In the genomic region with DNA sequence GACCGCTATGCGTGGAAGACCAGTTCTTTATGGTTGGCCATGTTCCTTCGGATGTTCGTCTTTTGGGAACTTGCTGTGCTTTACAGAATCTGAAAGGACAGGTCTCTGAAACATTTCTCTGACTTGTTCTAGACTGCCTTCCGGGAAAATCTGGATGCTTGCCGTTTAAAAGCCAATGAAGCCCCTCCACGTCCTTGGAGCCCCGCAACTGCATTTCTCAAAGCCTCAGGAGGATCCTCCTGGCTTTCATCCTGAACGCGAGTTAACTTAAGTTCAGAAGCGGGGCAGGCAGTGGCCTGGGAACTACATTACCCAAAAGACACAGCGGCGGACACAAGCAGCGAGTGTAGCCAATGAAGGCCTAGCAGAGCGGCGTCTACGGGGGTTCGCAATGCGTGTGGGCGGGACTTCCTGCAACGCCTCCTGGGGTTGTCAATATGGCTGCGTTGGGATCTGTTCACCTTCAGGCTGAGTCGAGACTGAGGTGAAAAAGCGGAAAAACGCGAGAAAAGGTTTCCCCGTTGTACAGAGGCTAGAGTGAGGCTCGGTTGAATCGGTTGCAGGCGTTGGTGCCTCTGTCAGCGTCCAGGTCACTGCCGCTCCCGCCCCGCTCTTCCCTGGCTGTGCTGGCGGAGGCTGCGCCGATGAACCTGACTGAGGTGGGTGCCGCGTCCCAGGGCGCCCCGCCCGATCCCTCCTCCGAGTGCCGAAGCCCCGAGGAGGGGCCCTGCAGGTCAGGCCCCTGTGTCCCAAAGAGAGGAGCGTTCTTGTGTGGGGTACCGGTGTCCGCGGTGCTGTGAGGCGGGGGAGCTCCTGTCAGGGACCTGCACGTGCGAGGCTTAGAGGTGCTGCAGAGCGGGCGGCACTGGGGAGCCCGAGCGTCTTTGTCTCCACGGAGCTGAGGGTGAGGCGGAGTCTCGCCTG, we compare ENCODE assay signal across 8 cellular contexts. TPM values are rescaled to one million over a fixed set of nuclear protein-coding genes. Genes with fewer than 3 reads are reported as not detected.
DNase-seq lines count a peak whose midpoint lies in the region; ATAC-seq, FAIRE-seq and TF ChIP-seq lines count a peak whose summit lies in the region.

A gene (plus strand): TSS at position 414 of the 924 bp plus-strand sequence. CDS start 2,455 bp downstream, outside the sequence.

- peak within 1 kb of the TSS; percentile 94 for H3K4me2 ChIP-seq in OCI-LY1 (ENCODE audit: low read length)
- peak within 1 kb of the TSS; percentile 92 for H3K4me2 ChIP-seq in endothelial cell of umbilical vein (ENCODE audit: insufficient read depth, low read length)

- dilution Hi-C loops in endothelial cell of umbilical vein (cut with MboI; ENCODE audit: extremely low pct_ligation_motif_present, low sequenced_read_pairs): no loop called here

- peaks cover 34% of the 10 kb centered on the region for H3K36me3 ChIP-seq in OCI-LY1 (ENCODE audit: insufficient read depth, low read length)
- H3K36me3 ChIP-seq in endothelial cell of umbilical vein (ENCODE audit: control insufficient read depth in 2 of 2, extremely low read depth in 1 of 2, insufficient read depth in 2 of 2, low read length in 2 of 2): peaks cover 0 to 2% of the 10 kb centered on the region in 2 experiments

- intact Hi-C loops in endothelial cell of umbilical vein (cut with micrococcal nuclease): loop anchor here (1.0 to 10.0 kb wide), 6 partner anchors 22 to 743 kb away; a partner anchor contains a TSS

- no peaks in the 10 kb centered on the region for H3K9me2 ChIP-seq in OCI-LY1 (ENCODE audit: low read depth, low read length)

- BruUV-seq in endothelial cell of umbilical vein (replicated peaks; lab: Mats Ljungman, UMichigan): TSS peak; percentile 29

- H3K9ac ChIP-seq in OCI-LY1 (ENCODE audit: low read length) (peak within 1 kb of the TSS; percentile 91), endothelial cell of umbilical vein (replicated peaks; ENCODE audit: extremely low read depth, insufficient read depth, low read length) (peak within 1 kb of the TSS; percentile 86)

- DNase-seq in D721Med (ENCODE audit: insufficient read length, low spot score): peak; percentile 88
- DNase-seq in HuH-7 (ENCODE audit: low spot score): peak; percentile 95
- DNase-seq in activated CD8-positive, alpha-beta memory T cell treated with anti-CD3 and anti-CD28 coated beads, Interleukin-2, amount 50 U/mL, for 4 hours: peak; percentile 90
- DNase-seq in endothelial cell of umbilical vein (ENCODE audit: low read depth, low spot score): peak; percentile 95
- DNase-seq in midbrain (lab: John Stamatoyannopoulos, UW): peak; percentile 97
- DNase-seq in stimulated activated CD8-positive, alpha-beta memory T cell treated with anti-CD3 and anti-CD28 coated beads, Interleukin-15, amount 100 ng/mL, for 48 hours (ENCODE audit: low read depth in 2 of 2): peak; percentile 86 to 89

- no peak for TF ChIP-seq CTCF in D721Med (IDR thresholded peaks at IDR 0.05; ENCODE audit: insufficient read depth, missing control alignments)
- no peak for TF ChIP-seq CTCF in OCI-LY1 (IDR thresholded peaks at IDR 0.05; ENCODE audit: low read length)
- no peak for TF ChIP-seq CTCF in endothelial cell of umbilical vein (IDR thresholded peaks at IDR 0.05; ENCODE audit: extremely low read depth in 1 of 2, insufficient read depth in 1 of 2, low read depth in 1 of 2, low read length in 2 of 2)

- H3K27ac ChIP-seq in OCI-LY1 (ENCODE audit: low read depth, low read length, poor library complexity, severe bottlenecking): peak within 1 kb of the TSS; percentile 15
- no peak within 1 kb of the TSS for H3K27ac ChIP-seq in endothelial cell of umbilical vein (ENCODE audit: insufficient read depth, low read depth, low read length)

- H3K27me3 ChIP-seq in OCI-LY1 (ENCODE audit: insufficient read depth, low read length) (no peaks in the 10 kb centered on the region), endothelial cell of umbilical vein (ENCODE audit: control insufficient read depth in 2 of 2, insufficient read depth in 2 of 2, low read length in 2 of 2) (no peaks in the 10 kb centered on the region)

- H4K20me1 ChIP-seq in OCI-LY1 (ENCODE audit: insufficient read depth, low read length) (no peaks in the 10 kb centered on the region), endothelial cell of umbilical vein (replicated peaks; ENCODE audit: control insufficient read depth, extremely low read depth, insufficient read depth, low read length) (no peaks in the 10 kb centered on the region)

- POLR2A ChIA-PET in endothelial cell of umbilical vein (lab: Charles Lee): no interaction called here

- no peaks in the 10 kb centered on the region for H3F3A ChIP-seq in OCI-LY1 (ENCODE audit: insufficient read depth, low read length)

- H3K4me1 ChIP-seq in OCI-LY1 (ENCODE audit: insufficient read depth, low read length, severe bottlenecking) (peaks cover 21% of the 10 kb centered on the region), endothelial cell of umbilical vein (ENCODE audit: control insufficient read depth, extremely low read depth, insufficient read depth, low read length) (peaks cover 8% of the 10 kb centered on the region)

- no peak for TF ChIP-seq POLR2A in endothelial cell of umbilical vein (IDR thresholded peaks at IDR 0.05; ENCODE audit: low read depth, low read length)

- H3K79me2 ChIP-seq in OCI-LY1 (ENCODE audit: insufficient read depth, low read length): peaks cover 16% of the 10 kb centered on the region
- peaks cover 3% of the 10 kb centered on the region for H3K79me2 ChIP-seq in endothelial cell of umbilical vein (ENCODE audit: control insufficient read depth, insufficient read depth, low read length)

- CTCF ChIA-PET in endothelial cell of umbilical vein (lab: Charles Lee): interaction anchor here (1.1 kb wide), 1 partner anchor 21 kb away, joined by 4 read pairs; a partner anchor contains a TSS

- H3K9me3 ChIP-seq in OCI-LY1 (ENCODE audit: low read length) (no peaks in the 10 kb centered on the region), endothelial cell of umbilical vein (replicated peaks; ENCODE audit: control insufficient read depth, insufficient read depth, low read length) (no peaks in the 10 kb centered on the region)

- no peaks in the 10 kb centered on the region for H3K9me1 ChIP-seq in endothelial cell of umbilical vein (replicated peaks; ENCODE audit: control insufficient read depth, extremely low read depth, insufficient read depth, low read length)

- H3K4me3 ChIP-seq in OCI-LY1 (ENCODE audit: low read depth, low read length, poor library complexity, severe bottlenecking): peak within 1 kb of the TSS; percentile 98
- H3K4me3 ChIP-seq in endothelial cell of umbilical vein (replicated peaks in 1 of 3; ENCODE audit: insufficient read depth in 1 of 3, low read depth in 1 of 3, low read length in 3 of 3): peak within 1 kb of the TSS; percentile 91 to 99 (median 97)

- FAIRE-seq in D721Med (lab: Jason Lieb, UNC) (no peak), endothelial cell of umbilical vein (lab: Jason Lieb, UNC) (peak; percentile 96)

- peak; percentile 97 for ATAC-seq in GM21515 (IDR thresholded peaks at IDR 0.05; ENCODE audit: unreplicated experiment)

- peak within 1 kb of the TSS; percentile 54; the same call in 1 of the 2 replicates for H2AFZ ChIP-seq in OCI-LY1 (ENCODE audit: low read length)
- peak within 1 kb of the TSS; percentile 99 for H2AFZ ChIP-seq in endothelial cell of umbilical vein (ENCODE audit: low read depth, low read length)

TF ChIP-seq in endothelial cell of umbilical vein, 7 proteins besides CTCF, POLR2A, EP300 and RAD21:
- TF ChIP-seq JUN (IDR thresholded peaks at IDR 0.05; ENCODE audit: borderline replicate concordance, insufficient read depth, insufficient read length, low read depth): no peak
- TF ChIP-seq MYC (IDR thresholded peaks at IDR 0.05; ENCODE audit: low read depth, low read length): no peak
- TF ChIP-seq POLR2AphosphoS5 (IDR thresholded peaks at IDR 0.05; ENCODE audit: insufficient read depth, low read depth, low read length): no peak
- TF ChIP-seq GATA2 (IDR thresholded peaks at IDR 0.05; ENCODE audit: insufficient read depth, insufficient read length, low read depth, low read length): no peak
- TF ChIP-seq FOS (IDR thresholded peaks at IDR 0.05; ENCODE audit: borderline replicate concordance, insufficient read depth, low read length): no peak
- TF ChIP-seq, protein P1, sequence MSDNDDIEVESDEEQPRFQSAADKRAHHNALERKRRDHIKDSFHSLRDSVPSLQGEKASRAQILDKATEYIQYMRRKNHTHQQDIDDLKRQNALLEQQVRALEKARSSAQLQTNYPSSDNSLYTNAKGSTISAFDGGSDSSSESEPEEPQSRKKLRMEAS (IDR thresholded peaks at IDR 0.05; ENCODE audit: insufficient read depth, insufficient read length): no peak
- no peak for TF ChIP-seq EZH2 (IDR thresholded peaks at IDR 0.05; ENCODE audit: borderline replicate concordance, low read depth, low read length, severe bottlenecking)

RNA-seq across cellular contexts. Expression of the gene that starts here (rescaled TPM):
- 4.7 and 6.4 TPM in 2 replicates for total RNA-seq in endothelial cell of umbilical vein
- polyA plus RNA-seq in endothelial cell of umbilical vein: 2.4 and 3.0 TPM in 2 replicates
- polyA plus RNA-seq in endothelial cell of umbilical vein (2011; cell fraction: cytosol; rRNA removed): 4.0 and 4.2 TPM in 2 replicates
- 5.5 and 5.6 TPM in 2 replicates for polyA plus RNA-seq in endothelial cell of umbilical vein (2011; cell fraction: nucleus; rRNA removed)
- polyA plus RNA-seq in endothelial cell of umbilical vein (2012): 2.5 and 3.7 TPM in 2 replicates
- 11.3 and 16.1 TPM in 2 replicates for polyA minus RNA-seq in endothelial cell of umbilical vein
- 5.2 TPM for polyA minus RNA-seq in endothelial cell of umbilical vein (2011; cell fraction: cytosol; rRNA and poly(A)+ RNA removed)
- polyA minus RNA-seq in endothelial cell of umbilical vein (2011; cell fraction: nucleus; rRNA and poly(A)+ RNA removed): 10.6 and 12.7 TPM in 2 replicates
